Comparison of ENCODE assay signal across 5 cellular contexts in the genomic region with DNA sequence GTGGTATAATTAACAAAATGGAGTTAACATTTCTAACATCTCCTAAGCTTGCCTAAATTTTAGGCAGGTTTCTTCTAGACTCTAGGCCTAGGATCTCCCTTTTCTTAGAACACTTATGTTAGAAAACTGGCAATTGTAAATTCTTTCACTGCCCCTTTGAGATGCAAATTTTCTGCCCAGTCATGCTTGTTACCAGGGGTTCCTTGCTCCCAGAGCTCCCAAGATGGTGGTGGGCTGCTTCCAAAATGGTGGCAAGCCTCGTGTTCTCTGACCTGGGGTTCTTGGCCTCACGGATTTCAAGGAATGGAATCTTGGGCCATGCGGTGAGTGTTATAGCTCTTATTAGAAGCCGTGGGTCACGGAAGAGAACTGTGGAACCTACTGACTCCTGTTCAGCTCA.
DNase-seq lines count a peak whose midpoint lies in the region; ATAC-seq, FAIRE-seq and TF ChIP-seq lines count a peak whose summit lies in the region.
"Not testable (repeated sequence)": the region's sequence is repeated elsewhere in the genome, so short reads cannot be mapped to it uniquely, and the experiment has no call there.

No MANE protein-coding gene starts in this region.

- 94% methylated on average over 5 of the region's 5 CpGs; no CpG with 5 or more reads in 1 of the 2 experiments for WGBS in H1 (ENCODE audit: extremely low coverage in 1 of 2, insufficient coverage in 1 of 2, insufficient read length in 1 of 2, insufficient replicate concordance in 2 of 2, low coverage in 1 of 2, low lambda C conversion rate in 2 of 2, missing lambda C conversion rate in 1 of 2), 2 experiments

- CTCF ChIA-PET in H1 (lab: Charles Lee; ENCODE audit: partially characterized antibody): not testable (repeated sequence)

- H3K4me3 Mint-ChIP-seq in GM23338: not testable (repeated sequence)

- ATAC-seq in DND-41 (ENCODE audit: insufficient read depth, low read depth); GM23338: not testable (repeated sequence)

- POLR2A ChIA-PET in H1 (lab: Charles Lee; ENCODE audit: partially characterized antibody): not testable (repeated sequence)

- not testable (repeated sequence) for H3K23ac ChIP-seq in H1 (ENCODE audit: insufficient read length)

- H3K4me1 ChIP-seq in DND-41 (ENCODE audit: insufficient read depth, low read length); GM23338 (ENCODE audit: insufficient read depth); OCI-LY1 (ENCODE audit: insufficient read depth, low read length, severe bottlenecking); H1 (replicated peaks in 1 of 4; ENCODE audit: control insufficient read depth in 3 of 4, insufficient read depth in 4 of 4, low read length in 3 of 4); neuron (ENCODE audit: insufficient read depth, low read length): not testable (repeated sequence)

- H2BK12ac ChIP-seq in H1 (ENCODE audit: low read depth, low read length): not testable (repeated sequence)

- H2AFZ ChIP-seq in DND-41 (ENCODE audit: low read depth, low read length) (0 out of 2 replicates have a peak overlapping the region, but pooled peaks have one; percentile 24), OCI-LY1 (ENCODE audit: low read length) (0 out of 2 replicates have a peak overlapping the region, but pooled peaks have one; percentile 31), neuron (ENCODE audit: low read depth, low read length) (peak overlapping the region; percentile 46)
- H2AFZ ChIP-seq in GM23338; H1 (ENCODE audit: low read length): not testable (repeated sequence)

- H2BK120ac ChIP-seq in H1 (replicated peaks; ENCODE audit: low read depth, low read length): not testable (repeated sequence)

- not testable (repeated sequence) for TF ChIP-seq RAD21 in H1 (IDR thresholded peaks at IDR 0.05 in 1 of 2, conservative IDR thresholded peaks at IDR 0.05 in 1 of 2; ENCODE audit: low read depth in 2 of 2, low read length in 2 of 2)

- H3K9me2 ChIP-seq in GM23338 (ENCODE audit: insufficient read depth); OCI-LY1 (ENCODE audit: low read depth, low read length): not testable (repeated sequence)

- not testable (repeated sequence) for H3K56ac ChIP-seq in H1 (replicated peaks; ENCODE audit: insufficient read length, low read depth, low read length)

- not testable (repeated sequence) for H3K27ac ChIP-seq in DND-41 (ENCODE audit: low read length); GM23338 (ENCODE audit: low read depth); OCI-LY1 (ENCODE audit: low read depth, low read length, poor library complexity, severe bottlenecking); H1 (ENCODE audit: low read depth, low read length)

- H3K36me3 Mint-ChIP-seq in GM23338 (ENCODE audit: low read depth): peaks cover 24% of the 10 kb centered on the region; the same call in 2 of the 3 replicates

- H3K27me3 Mint-ChIP-seq in GM23338 (ENCODE audit: insufficient read depth, low read depth, poor library complexity): not testable (repeated sequence)

- peaks cover 27% of the 10 kb centered on the region for H3K9me3 Mint-ChIP-seq in GM23338

- not testable (repeated sequence) for DNase-seq in DND-41; GM23338 (ENCODE audit: low spot score); H1 (ENCODE audit: low read depth in 1 of 2, low spot score in 2 of 2)

- not testable (repeated sequence) for H3K9ac ChIP-seq in DND-41 (ENCODE audit: low read depth, low read length); OCI-LY1 (ENCODE audit: low read length); H1 (replicated peaks in 1 of 4; ENCODE audit: extremely low read depth in 1 of 4, low read depth in 3 of 4, low read length in 3 of 4)

- not testable (repeated sequence) for H2BK15ac ChIP-seq in H1 (ENCODE audit: low read length)

- FAIRE-seq in H1 (lab: Jason Lieb, UNC): not testable (repeated sequence)

- H2AK5ac ChIP-seq in H1 (ENCODE audit: low read depth, low read length): not testable (repeated sequence)

- not testable (repeated sequence) for H3K79me1 ChIP-seq in H1 (ENCODE audit: low read depth, low read length)

- H3K23me2 ChIP-seq in H1 (ENCODE audit: low read depth, low read length): not testable (repeated sequence)

- H3K27me3 ChIP-seq in DND-41 (ENCODE audit: insufficient read depth, low read length, poor library complexity); GM23338 (ENCODE audit: insufficient read depth); OCI-LY1 (ENCODE audit: insufficient read depth, low read length); H1 (replicated peaks in 1 of 4; ENCODE audit: control insufficient read depth in 3 of 4, extremely low read depth in 1 of 4, insufficient read depth in 3 of 4, low read length in 3 of 4); neuron (ENCODE audit: insufficient read depth, low read length): not testable (repeated sequence)

- H3K36me3 ChIP-seq in DND-41 (ENCODE audit: insufficient read depth, low read length); GM23338 (ENCODE audit: insufficient read depth); OCI-LY1 (ENCODE audit: insufficient read depth, low read length); H1 (ENCODE audit: control insufficient read depth in 2 of 4, insufficient read depth in 4 of 4, low read length in 3 of 4); neuron (ENCODE audit: insufficient read depth, low read length): not testable (repeated sequence)

- H4K5ac ChIP-seq in H1 (ENCODE audit: insufficient read length, low read depth, low read length): not testable (repeated sequence)

- TF ChIP-seq CTCF in DND-41 (IDR thresholded peaks at IDR 0.05; ENCODE audit: borderline replicate concordance, extremely low read depth, low read length, poor library complexity, severe bottlenecking); GM23338 (conservative IDR thresholded peaks at IDR 0.05; ENCODE audit: low read depth in 2 of 2); OCI-LY1 (IDR thresholded peaks at IDR 0.05; ENCODE audit: low read length); H1 (IDR thresholded peaks at IDR 0.05; ENCODE audit: control extremely low read depth in 1 of 3, insufficient read depth in 1 of 3, low read depth in 1 of 3, low read length in 3 of 3): not testable (repeated sequence)

- not testable (repeated sequence) for H3K4me2 ChIP-seq in DND-41 (ENCODE audit: insufficient read depth, low read length); GM23338; OCI-LY1 (ENCODE audit: low read length); H1 (ENCODE audit: insufficient read depth in 1 of 2, low read depth in 2 of 2, low read length in 2 of 2)

- not testable (repeated sequence) for H4K20me1 ChIP-seq in DND-41 (ENCODE audit: insufficient read depth, low read length); GM23338 (replicated peaks; ENCODE audit: insufficient read depth); OCI-LY1 (ENCODE audit: insufficient read depth, low read length); H1 (replicated peaks in 1 of 2; ENCODE audit: control insufficient read depth in 1 of 2, insufficient read depth in 2 of 2, low read length in 2 of 2)

- TF ChIP-seq EP300 in H1 (IDR thresholded peaks at IDR 0.05; ENCODE audit: borderline replicate concordance in 1 of 2, low read depth in 2 of 2, low read length in 2 of 2): not testable (repeated sequence)

- peak overlapping the region; percentile 78; the same call in 1 of the 2 replicates for H3K27ac Mint-ChIP-seq in GM23338

- H2BK20ac ChIP-seq in H1 (ENCODE audit: low read length): not testable (repeated sequence)

- not testable (repeated sequence) for H4K91ac ChIP-seq in H1 (replicated peaks; ENCODE audit: insufficient read length, low read length)

- H3F3A ChIP-seq in GM23338 (replicated peaks; ENCODE audit: low read depth); OCI-LY1 (ENCODE audit: insufficient read depth, low read length): not testable (repeated sequence)

- not testable (repeated sequence) for H4K8ac ChIP-seq in H1 (ENCODE audit: extremely low read depth, insufficient read depth, low read length)

- TF ChIP-seq POLR2A in H1 (IDR thresholded peaks at IDR 0.05; ENCODE audit: control extremely low read depth in 1 of 2, low read depth in 2 of 2, low read length in 2 of 2): not testable (repeated sequence)

- not testable (repeated sequence) for H2BK5ac ChIP-seq in H1 (ENCODE audit: low read depth, low read length)

- not testable (repeated sequence) for H3K18ac ChIP-seq in H1 (ENCODE audit: extremely low read depth, low read length)

- H3K14ac ChIP-seq in H1 (ENCODE audit: insufficient read length): not testable (repeated sequence)

- H3K9me3 ChIP-seq in DND-41 (ENCODE audit: insufficient read depth, low read length, severe bottlenecking); OCI-LY1 (ENCODE audit: low read length); neuron (ENCODE audit: low read length): not testable (repeated sequence)
- peaks cover 7 to 15% of the 10 kb centered on the region in 2 experiments; a peak in 2 of 4 replicates for H3K9me3 ChIP-seq in H1 (ENCODE audit: insufficient read depth in 2 of 2, low read depth in 1 of 2, low read length in 1 of 2)

- not testable (repeated sequence) for H3K79me2 ChIP-seq in DND-41 (ENCODE audit: insufficient read depth, low read length); GM23338 (replicated peaks; ENCODE audit: insufficient read depth); OCI-LY1 (ENCODE audit: insufficient read depth, low read length); H1 (ENCODE audit: control insufficient read depth in 1 of 2, insufficient read depth in 2 of 2, low read length in 2 of 2)

- not testable (repeated sequence) for H3K4me3 ChIP-seq in DND-41 (ENCODE audit: low read depth in 1 of 2, low read length in 2 of 2); GM23338; OCI-LY1 (ENCODE audit: low read depth, low read length, poor library complexity, severe bottlenecking); H1 (ENCODE audit: extremely low read depth in 1 of 4, insufficient read depth in 2 of 4, low read depth in 3 of 4, low read length in 4 of 4); neuron (ENCODE audit: low read length)

- H3K4me1 Mint-ChIP-seq in GM23338: not testable (repeated sequence)

- H3K4ac ChIP-seq in H1 (replicated peaks; ENCODE audit: insufficient read length, low read depth, low read length): not testable (repeated sequence)

TF ChIP-seq in H1, 55 proteins besides CTCF, POLR2A, EP300 and RAD21 (continues in another document):
- TF ChIP-seq BACH1 (IDR thresholded peaks at IDR 0.05; ENCODE audit: low read length): peak; percentile 58; the same call in 1 of the 2 replicates
